In genomic region chr22:50525991-50526848, GRCh38 we compare ENCODE assay signal across 1 cellular context.
TF ChIP-seq lines count a peak whose summit lies in the region.

No MANE protein-coding gene starts in this region.

TF ChIP-seq in K562, 482 proteins besides CTCF, POLR2A, EP300 and RAD21 (continued from another document and continues in another):
- TF ChIP-seq, protein P1, sequence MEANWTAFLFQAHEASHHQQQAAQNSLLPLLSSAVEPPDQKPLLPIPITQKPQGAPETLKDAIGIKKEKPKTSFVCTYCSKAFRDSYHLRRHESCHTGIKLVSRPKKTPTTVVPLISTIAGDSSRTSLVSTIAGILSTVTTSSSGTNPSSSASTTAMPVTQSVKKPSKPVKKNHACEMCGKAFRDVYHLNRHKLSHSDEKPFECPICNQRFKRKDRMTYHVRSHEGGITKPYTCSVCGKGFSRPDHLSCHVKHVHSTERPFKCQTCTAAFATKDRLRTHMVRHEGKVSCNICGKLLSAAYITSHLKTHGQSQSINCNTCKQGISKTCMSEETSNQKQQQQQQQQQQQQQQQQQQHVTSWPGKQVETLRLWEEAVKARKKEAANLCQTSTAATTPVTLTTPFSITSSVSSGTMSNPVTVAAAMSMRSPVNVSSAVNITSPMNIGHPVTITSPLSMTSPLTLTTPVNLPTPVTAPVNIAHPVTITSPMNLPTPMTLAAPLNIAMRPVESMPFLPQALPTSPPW (CRISPR knock-in tag; IDR thresholded peaks at IDR 0.05) = peak; percentile 69
- TF ChIP-seq, protein P2, sequence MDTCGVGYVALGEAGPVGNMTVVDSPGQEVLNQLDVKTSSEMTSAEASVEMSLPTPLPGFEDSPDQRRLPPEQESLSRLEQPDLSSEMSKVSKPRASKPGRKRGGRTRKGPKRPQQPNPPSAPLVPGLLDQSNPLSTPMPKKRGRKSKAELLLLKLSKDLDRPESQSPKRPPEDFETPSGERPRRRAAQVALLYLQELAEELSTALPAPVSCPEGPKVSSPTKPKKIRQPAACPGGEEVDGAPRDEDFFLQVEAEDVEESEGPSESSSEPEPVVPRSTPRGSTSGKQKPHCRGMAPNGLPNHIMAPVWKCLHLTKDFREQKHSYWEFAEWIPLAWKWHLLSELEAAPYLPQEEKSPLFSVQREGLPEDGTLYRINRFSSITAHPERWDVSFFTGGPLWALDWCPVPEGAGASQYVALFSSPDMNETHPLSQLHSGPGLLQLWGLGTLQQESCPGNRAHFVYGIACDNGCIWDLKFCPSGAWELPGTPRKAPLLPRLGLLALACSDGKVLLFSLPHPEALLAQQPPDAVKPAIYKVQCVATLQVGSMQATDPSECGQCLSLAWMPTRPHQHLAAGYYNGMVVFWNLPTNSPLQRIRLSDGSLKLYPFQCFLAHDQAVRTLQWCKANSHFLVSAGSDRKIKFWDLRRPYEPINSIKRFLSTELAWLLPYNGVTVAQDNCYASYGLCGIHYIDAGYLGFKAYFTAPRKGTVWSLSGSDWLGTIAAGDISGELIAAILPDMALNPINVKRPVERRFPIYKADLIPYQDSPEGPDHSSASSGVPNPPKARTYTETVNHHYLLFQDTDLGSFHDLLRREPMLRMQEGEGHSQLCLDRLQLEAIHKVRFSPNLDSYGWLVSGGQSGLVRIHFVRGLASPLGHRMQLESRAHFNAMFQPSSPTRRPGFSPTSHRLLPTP (IDR thresholded peaks at IDR 0.05; ENCODE audit: borderline replicate concordance, extremely low read depth, insufficient read length) = no peak
- TF ChIP-seq NBN (IDR thresholded peaks at IDR 0.05; ENCODE audit: low read depth) (no peak), RREB1 (CRISPR knock-in tag; IDR thresholded peaks at IDR 0.05) (0 out of 2 replicates have a peak, but pooled peaks have one; percentile 18), EGR1 (conservative IDR thresholded peaks at IDR 0.05) (peak; percentile 61; the same call in 1 of the 2 replicates), ZBTB34 (CRISPR knock-in tag; IDR thresholded peaks at IDR 0.05) (no peak), LARP7 (IDR thresholded peaks at IDR 0.05) (no peak), IFI16 (CRISPR knock-in tag; IDR thresholded peaks at IDR 0.05) (no peak), ZNF655 (CRISPR knock-in tag; IDR thresholded peaks at IDR 0.05) (no peak), ELF1 (tag; IDR thresholded peaks at IDR 0.05) (no peak), ZNF696 (CRISPR knock-in tag; conservative IDR thresholded peaks at IDR 0.05) (no peak), GTF2F1 (IDR thresholded peaks at IDR 0.05; ENCODE audit: low read depth, low read length) (no peak), SETDB1 (IDR thresholded peaks at IDR 0.05; ENCODE audit: low read length) (no peak), ZNF263 (CRISPR knock-in tag; IDR thresholded peaks at IDR 0.05; ENCODE audit: borderline replicate concordance) (no peak), NELFE (IDR thresholded peaks at IDR 0.05; ENCODE audit: insufficient read depth, insufficient read length) (no peak), ZNF12 (CRISPR knock-in tag; IDR thresholded peaks at IDR 0.05) (no peak), MCM5 (IDR thresholded peaks at IDR 0.05; ENCODE audit: low read depth) (no peak), YBX1 (IDR thresholded peaks at IDR 0.05) (no peak), RBBP5 (IDR thresholded peaks at IDR 0.05; ENCODE audit: borderline replicate concordance, insufficient read depth, low read length, poor library complexity, severe bottlenecking) (peak; percentile 39), TRIM28 (IDR thresholded peaks at IDR 0.05) (no peak), ZNF830 (CRISPR knock-in tag; IDR thresholded peaks at IDR 0.05) (0 out of 2 replicates have a peak, but pooled peaks have one; percentile 26), MTA3 (IDR thresholded peaks at IDR 0.05; ENCODE audit: borderline replicate concordance) (peak; percentile 60; the same call in 1 of the 2 replicates), STAT5A (IDR thresholded peaks at IDR 0.05; ENCODE audit: borderline replicate concordance, low read length) (no peak), FOXP1 (CRISPR knock-in tag; IDR thresholded peaks at IDR 0.05) (no peak), ZSCAN32 (CRISPR knock-in tag; IDR thresholded peaks at IDR 0.05) (no peak), KLF1 (tag; IDR thresholded peaks at IDR 0.05) (0 out of 2 replicates have a peak, but pooled peaks have one; percentile 38), BCL6 (CRISPR knock-in tag; IDR thresholded peaks at IDR 0.05) (no peak), HDAC2 (IDR thresholded peaks at IDR 0.05) (no peak), PRPF4 (IDR thresholded peaks at IDR 0.05; ENCODE audit: insufficient read depth, low read depth, low read length, poor library complexity, severe bottlenecking) (no peak), ZNF212 (CRISPR knock-in tag; IDR thresholded peaks at IDR 0.05) (no peak), NCOA6 (IDR thresholded peaks at IDR 0.05) (no peak)
- TF ChIP-seq, protein P3, sequence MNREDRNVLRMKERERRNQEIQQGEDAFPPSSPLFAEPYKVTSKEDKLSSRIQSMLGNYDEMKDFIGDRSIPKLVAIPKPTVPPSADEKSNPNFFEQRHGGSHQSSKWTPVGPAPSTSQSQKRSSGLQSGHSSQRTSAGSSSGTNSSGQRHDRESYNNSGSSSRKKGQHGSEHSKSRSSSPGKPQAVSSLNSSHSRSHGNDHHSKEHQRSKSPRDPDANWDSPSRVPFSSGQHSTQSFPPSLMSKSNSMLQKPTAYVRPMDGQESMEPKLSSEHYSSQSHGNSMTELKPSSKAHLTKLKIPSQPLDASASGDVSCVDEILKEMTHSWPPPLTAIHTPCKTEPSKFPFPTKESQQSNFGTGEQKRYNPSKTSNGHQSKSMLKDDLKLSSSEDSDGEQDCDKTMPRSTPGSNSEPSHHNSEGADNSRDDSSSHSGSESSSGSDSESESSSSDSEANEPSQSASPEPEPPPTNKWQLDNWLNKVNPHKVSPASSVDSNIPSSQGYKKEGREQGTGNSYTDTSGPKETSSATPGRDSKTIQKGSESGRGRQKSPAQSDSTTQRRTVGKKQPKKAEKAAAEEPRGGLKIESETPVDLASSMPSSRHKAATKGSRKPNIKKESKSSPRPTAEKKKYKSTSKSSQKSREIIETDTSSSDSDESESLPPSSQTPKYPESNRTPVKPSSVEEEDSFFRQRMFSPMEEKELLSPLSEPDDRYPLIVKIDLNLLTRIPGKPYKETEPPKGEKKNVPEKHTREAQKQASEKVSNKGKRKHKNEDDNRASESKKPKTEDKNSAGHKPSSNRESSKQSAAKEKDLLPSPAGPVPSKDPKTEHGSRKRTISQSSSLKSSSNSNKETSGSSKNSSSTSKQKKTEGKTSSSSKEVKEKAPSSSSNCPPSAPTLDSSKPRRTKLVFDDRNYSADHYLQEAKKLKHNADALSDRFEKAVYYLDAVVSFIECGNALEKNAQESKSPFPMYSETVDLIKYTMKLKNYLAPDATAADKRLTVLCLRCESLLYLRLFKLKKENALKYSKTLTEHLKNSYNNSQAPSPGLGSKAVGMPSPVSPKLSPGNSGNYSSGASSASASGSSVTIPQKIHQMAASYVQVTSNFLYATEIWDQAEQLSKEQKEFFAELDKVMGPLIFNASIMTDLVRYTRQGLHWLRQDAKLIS (CRISPR knock-in tag; IDR thresholded peaks at IDR 0.05) = no peak
- TF ChIP-seq, protein P4, sequence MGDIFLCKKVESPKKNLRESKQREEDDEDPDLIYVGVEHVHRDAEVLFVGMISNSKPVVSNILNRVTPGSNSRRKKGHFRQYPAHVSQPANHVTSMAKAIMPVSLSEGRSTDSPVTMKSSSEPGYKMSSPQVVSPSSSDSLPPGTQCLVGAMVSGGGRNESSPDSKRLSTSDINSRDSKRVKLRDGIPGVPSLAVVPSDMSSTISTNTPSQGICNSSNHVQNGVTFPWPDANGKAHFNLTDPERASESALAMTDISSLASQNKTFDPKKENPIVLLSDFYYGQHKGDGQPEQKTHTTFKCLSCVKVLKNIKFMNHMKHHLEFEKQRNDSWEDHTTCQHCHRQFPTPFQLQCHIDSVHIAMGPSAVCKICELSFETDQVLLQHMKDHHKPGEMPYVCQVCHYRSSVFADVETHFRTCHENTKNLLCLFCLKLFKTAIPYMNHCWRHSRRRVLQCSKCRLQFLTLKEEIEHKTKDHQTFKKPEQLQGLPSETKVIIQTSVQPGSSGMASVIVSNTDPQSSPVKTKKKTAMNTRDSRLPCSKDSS (IDR thresholded peaks at IDR 0.05; ENCODE audit: low read depth, partially characterized antibody) = no peak
- TF ChIP-seq, protein P5, sequence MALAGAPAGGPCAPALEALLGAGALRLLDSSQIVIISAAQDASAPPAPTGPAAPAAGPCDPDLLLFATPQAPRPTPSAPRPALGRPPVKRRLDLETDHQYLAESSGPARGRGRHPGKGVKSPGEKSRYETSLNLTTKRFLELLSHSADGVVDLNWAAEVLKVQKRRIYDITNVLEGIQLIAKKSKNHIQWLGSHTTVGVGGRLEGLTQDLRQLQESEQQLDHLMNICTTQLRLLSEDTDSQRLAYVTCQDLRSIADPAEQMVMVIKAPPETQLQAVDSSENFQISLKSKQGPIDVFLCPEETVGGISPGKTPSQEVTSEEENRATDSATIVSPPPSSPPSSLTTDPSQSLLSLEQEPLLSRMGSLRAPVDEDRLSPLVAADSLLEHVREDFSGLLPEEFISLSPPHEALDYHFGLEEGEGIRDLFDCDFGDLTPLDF (CRISPR knock-in tag; IDR thresholded peaks at IDR 0.05) = no peak
- TF ChIP-seq, protein P6, sequence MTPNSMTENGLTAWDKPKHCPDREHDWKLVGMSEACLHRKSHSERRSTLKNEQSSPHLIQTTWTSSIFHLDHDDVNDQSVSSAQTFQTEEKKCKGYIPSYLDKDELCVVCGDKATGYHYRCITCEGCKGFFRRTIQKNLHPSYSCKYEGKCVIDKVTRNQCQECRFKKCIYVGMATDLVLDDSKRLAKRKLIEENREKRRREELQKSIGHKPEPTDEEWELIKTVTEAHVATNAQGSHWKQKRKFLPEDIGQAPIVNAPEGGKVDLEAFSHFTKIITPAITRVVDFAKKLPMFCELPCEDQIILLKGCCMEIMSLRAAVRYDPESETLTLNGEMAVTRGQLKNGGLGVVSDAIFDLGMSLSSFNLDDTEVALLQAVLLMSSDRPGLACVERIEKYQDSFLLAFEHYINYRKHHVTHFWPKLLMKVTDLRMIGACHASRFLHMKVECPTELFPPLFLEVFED (CRISPR knock-in tag; conservative IDR thresholded peaks at IDR 0.05) = no peak
- TF ChIP-seq, protein P7, sequence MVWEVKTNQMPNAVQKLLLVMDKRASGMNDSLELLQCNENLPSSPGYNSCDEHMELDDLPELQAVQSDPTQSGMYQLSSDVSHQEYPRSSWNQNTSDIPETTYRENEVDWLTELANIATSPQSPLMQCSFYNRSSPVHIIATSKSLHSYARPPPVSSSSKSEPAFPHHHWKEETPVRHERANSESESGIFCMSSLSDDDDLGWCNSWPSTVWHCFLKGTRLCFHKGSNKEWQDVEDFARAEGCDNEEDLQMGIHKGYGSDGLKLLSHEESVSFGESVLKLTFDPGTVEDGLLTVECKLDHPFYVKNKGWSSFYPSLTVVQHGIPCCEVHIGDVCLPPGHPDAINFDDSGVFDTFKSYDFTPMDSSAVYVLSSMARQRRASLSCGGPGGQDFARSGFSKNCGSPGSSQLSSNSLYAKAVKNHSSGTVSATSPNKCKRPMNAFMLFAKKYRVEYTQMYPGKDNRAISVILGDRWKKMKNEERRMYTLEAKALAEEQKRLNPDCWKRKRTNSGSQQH (CRISPR knock-in tag; IDR thresholded peaks at IDR 0.05) = no peak
